In the genomic region with DNA sequence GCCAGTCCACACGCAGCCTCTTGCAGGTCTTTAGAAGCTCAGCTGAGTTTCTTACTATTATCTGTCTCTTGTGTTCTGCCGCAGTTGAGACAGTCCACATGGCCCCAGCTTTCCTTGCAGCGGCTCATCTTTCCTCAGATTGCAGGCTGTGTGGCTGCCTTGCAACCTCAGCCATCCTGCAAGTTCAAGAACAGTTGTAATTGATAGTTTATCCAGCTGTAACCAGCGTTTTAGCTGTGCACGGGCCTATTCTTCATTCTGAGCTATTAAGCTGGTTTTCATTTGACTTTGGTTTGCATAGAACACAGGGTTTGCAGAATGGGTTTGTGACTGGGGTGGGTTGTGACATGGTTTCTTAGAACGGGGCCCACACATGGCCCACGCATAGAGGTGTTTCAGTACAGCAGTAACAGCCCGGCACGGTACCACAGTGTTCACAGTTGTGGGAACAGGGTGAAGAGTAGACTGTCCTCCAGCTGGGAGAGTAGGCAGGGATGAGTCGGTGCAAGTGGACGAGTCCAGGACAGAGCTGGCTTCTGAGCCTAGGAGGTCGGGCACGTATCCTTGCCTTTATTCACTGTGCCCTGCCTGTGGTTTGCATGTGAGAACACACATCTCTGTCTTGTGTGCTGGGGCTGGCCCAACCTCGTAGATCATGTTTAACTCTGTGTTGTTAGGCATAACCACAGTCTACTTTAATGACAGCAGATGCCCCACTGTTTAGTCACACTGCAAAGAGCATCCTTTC, we compare ENCODE assay signal across 1 cellular context.
TF ChIP-seq lines count a peak whose summit lies in the region.

No MANE protein-coding gene starts in this region.

TF ChIP-seq in WTC11, 78 proteins besides CTCF, POLR2A, EP300 and RAD21 (continued from another document):
- TF ChIP-seq, protein P1, sequence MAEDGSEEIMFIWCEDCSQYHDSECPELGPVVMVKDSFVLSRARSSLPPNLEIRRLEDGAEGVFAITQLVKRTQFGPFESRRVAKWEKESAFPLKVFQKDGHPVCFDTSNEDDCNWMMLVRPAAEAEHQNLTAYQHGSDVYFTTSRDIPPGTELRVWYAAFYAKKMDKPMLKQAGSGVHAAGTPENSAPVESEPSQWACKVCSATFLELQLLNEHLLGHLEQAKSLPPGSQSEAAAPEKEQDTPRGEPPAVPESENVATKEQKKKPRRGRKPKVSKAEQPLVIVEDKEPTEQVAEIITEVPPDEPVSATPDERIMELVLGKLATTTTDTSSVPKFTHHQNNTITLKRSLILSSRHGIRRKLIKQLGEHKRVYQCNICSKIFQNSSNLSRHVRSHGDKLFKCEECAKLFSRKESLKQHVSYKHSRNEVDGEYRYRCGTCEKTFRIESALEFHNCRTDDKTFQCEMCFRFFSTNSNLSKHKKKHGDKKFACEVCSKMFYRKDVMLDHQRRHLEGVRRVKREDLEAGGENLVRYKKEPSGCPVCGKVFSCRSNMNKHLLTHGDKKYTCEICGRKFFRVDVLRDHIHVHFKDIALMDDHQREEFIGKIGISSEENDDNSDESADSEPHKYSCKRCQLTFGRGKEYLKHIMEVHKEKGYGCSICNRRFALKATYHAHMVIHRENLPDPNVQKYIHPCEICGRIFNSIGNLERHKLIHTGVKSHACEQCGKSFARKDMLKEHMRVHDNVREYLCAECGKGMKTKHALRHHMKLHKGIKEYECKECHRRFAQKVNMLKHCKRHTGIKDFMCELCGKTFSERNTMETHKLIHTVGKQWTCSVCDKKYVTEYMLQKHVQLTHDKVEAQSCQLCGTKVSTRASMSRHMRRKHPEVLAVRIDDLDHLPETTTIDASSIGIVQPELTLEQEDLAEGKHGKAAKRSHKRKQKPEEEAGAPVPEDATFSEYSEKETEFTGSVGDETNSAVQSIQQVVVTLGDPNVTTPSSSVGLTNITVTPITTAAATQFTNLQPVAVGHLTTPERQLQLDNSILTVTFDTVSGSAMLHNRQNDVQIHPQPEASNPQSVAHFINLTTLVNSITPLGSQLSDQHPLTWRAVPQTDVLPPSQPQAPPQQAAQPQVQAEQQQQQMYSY (CRISPR knock-in tag; IDR thresholded peaks at IDR 0.05), result no peak
- TF ChIP-seq FOXJ3 (CRISPR knock-in tag; IDR thresholded peaks at IDR 0.05; ENCODE audit: borderline replicate concordance), result no peak
- TF ChIP-seq USF2 (CRISPR knock-in tag; IDR thresholded peaks at IDR 0.05), result no peak
- TF ChIP-seq JUN (CRISPR knock-in tag; IDR thresholded peaks at IDR 0.05), result no peak
- no peak for TF ChIP-seq TEAD1 (CRISPR knock-in tag; IDR thresholded peaks at IDR 0.05)
